Comparison of ENCODE assay signal across 8 cellular contexts in the genomic region with DNA sequence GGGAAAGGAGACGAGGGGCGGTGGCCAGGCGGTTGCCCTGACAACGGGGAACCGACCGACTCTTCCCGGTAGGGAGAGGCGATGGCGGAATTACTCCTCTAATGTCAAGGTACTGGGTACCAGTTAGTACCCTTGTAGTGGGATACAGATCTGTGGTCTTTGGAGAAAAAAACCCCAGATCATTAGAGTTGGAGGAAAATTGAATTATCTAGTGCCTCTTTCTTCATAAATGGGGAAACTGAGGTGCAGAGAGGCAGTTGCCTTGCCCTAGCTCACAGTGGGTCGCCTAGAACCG. TPM values are rescaled to one million over a fixed set of nuclear protein-coding genes. Genes with fewer than 3 reads are reported as not detected.
DNase-seq lines count a peak whose midpoint lies in the region; ATAC-seq and TF ChIP-seq lines count a peak whose summit lies in the region.

No MANE protein-coding gene starts in this region.

- WGBS in mesodermal cell (ENCODE audit: insufficient coverage in 2 of 2), 2 experiments = 0 to 1% methylated on average over 9 to 10 of the region's 11 CpGs

- H3K27me3 ChIP-seq in uterus = no peaks in the 10 kb centered on the region

- H3K4me1 ChIP-seq in mesodermal cell (ENCODE audit: control insufficient read depth, insufficient read depth, low read length, poor library complexity, severe bottlenecking) (peaks cover 40% of the 10 kb centered on the region), uterus (peaks cover 10 to 21% of the 10 kb centered on the region in 2 donors)

- peak overlapping the region; percentile 98 for H3K27ac ChIP-seq in mesodermal cell (ENCODE audit: low read depth, low read length, severe bottlenecking)
- H3K27ac ChIP-seq in uterus = peak overlapping the region; percentile 90 to 92

- intact Hi-C loops in Right ventricle myocardium inferior (cut with DNase I) = no loop called here
- intact Hi-C loops in cardiac septum (cut with DNase I) = no loop called here
- intact Hi-C loops in uterus (cut with DNase I; ENCODE audit: low total_unique reads) = no loop called here

- H3K4me3 ChIP-seq in mesodermal cell (ENCODE audit: extremely low read depth, insufficient read depth, low read length, poor library complexity, severe bottlenecking) = peak overlapping the region; percentile 98
- H3K4me3 ChIP-seq in uterus = peak overlapping the region; percentile 82 to 87

- no peak for ATAC-seq in Right ventricle myocardium inferior
- ATAC-seq in central memory CD8-positive, alpha-beta T cell (replicated peaks; ENCODE audit: extremely low read depth, poor library complexity, severe bottlenecking) = no peak
- ATAC-seq in GM21723 (IDR thresholded peaks at IDR 0.05; ENCODE audit: unreplicated experiment) = no peak
- no peak for ATAC-seq in HG02571 (IDR thresholded peaks at IDR 0.05; ENCODE audit: unreplicated experiment)

- H3K9me3 Mint-ChIP-seq in central memory CD8-positive, alpha-beta T cell = no peaks in the 10 kb centered on the region

- no peak for TF ChIP-seq CTCF in uterus (IDR thresholded peaks at IDR 0.05)

- peak overlapping the region; percentile 98 for H3K4me3 Mint-ChIP-seq in central memory CD8-positive, alpha-beta T cell

- no peaks in the 10 kb centered on the region for H3K27me3 Mint-ChIP-seq in central memory CD8-positive, alpha-beta T cell

- DNase-seq in Right ventricle myocardium inferior (ENCODE audit: missing footprints) = peak; percentile 90
- DNase-seq in cardiac septum (ENCODE audit: low spot score) = no peak
- no peak for DNase-seq in central memory CD8-positive, alpha-beta T cell (ENCODE audit: low spot score in 2 of 2)
- no peak for DNase-seq in uterus
- DNase-seq in GF-D8 (lab: John Stamatoyannopoulos, UW) = no peak

- peaks cover 19% of the 10 kb centered on the region for H3K36me3 Mint-ChIP-seq in central memory CD8-positive, alpha-beta T cell (ENCODE audit: insufficient read depth)

- H3K36me3 ChIP-seq in mesodermal cell (ENCODE audit: control insufficient read depth, insufficient read depth, low read length) = peaks cover 10% of the 10 kb centered on the region
- no peaks in the 10 kb centered on the region for H3K36me3 ChIP-seq in uterus

- peak overlapping the region; percentile 100 for H3K27ac Mint-ChIP-seq in central memory CD8-positive, alpha-beta T cell (ENCODE audit: low read depth)

- peaks cover 39% of the 10 kb centered on the region for H3K4me1 Mint-ChIP-seq in central memory CD8-positive, alpha-beta T cell

- peak in 1 of 2 donors; percentile 1 for TF ChIP-seq POLR2A in uterus (IDR thresholded peaks at IDR 0.05)

- H3K9me3 ChIP-seq in mesodermal cell (ENCODE audit: control insufficient read depth, low read length) = no peaks in the 10 kb centered on the region
- H3K9me3 ChIP-seq in uterus = no peaks in the 10 kb centered on the region

RNA-seq across cellular contexts. Expression of gene PEF1, which starts 0.5 kb away (rescaled TPM):
- total RNA-seq in Right ventricle myocardium inferior (34.9 TPM), cardiac septum (55.1 TPM), uterus (10 to 100 TPM; 48.4 to 72.1 (median 61.9) TPM)
- polyA plus RNA-seq in mesodermal cell (2013, experiment 1 of 2) = 68.4 TPM
- polyA plus RNA-seq in mesodermal cell (2013, experiment 2 of 2) = 58.6 TPM

RNA-seq across cellular contexts. Expression of gene HCRTR1, which starts 27.7 kb away (rescaled TPM):
- total RNA-seq in Right ventricle myocardium inferior (0.49 TPM), cardiac septum (not detected), uterus (not detected)
- polyA plus RNA-seq in mesodermal cell (2013, experiment 1 of 2) = not detected
- not detected for polyA plus RNA-seq in mesodermal cell (2013, experiment 2 of 2)

RNA-seq across cellular contexts. Expression of gene COL16A1, which starts 58.6 kb away (rescaled TPM):
- 12.7 TPM for total RNA-seq in Right ventricle myocardium inferior
- total RNA-seq in cardiac septum = 45.9 TPM
- 7.2 TPM for polyA plus RNA-seq in mesodermal cell (2013, experiment 1 of 2)
- polyA plus RNA-seq in mesodermal cell (2013, experiment 2 of 2) = 4.3 TPM
- 100 to 1,000 TPM in 3 of 4 donors, 10 to 100 TPM in 1; 76.5 to 292 (median 177) TPM for total RNA-seq in uterus
